In the genomic region with DNA sequence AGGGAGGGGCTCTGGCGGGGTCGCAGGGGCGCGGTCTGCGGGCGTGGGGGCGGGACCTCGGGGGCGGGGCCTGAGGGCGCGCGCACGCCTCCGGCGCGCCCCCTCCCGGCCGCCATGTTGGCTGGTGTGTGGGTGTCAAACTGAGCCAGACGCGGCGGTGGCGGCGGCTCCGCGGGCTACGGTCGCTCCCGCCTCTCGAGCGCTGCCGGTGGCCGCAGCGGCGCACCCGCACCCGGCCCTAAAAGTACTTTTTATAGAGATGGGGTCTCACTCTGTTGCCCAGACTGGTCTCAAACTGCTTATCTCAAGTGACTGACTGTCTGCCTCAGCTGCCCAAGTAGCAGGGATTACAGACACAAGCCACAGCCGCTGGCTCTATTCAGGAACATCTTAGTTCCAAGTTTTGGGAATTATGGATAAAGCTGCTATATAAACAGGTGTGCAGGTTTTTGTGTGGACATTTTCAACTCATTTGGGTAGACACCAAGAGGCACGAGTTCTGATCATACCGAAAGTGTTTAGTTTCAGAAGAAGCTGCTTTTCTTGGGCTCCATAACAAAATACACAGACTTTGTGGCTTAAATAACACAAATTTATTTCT, we compare ENCODE assay signal across 8 cellular contexts. TPM values are rescaled to one million over a fixed set of nuclear protein-coding genes. Genes with fewer than 3 reads are reported as not detected.
DNase-seq lines count a peak whose midpoint lies in the region; ATAC-seq and TF ChIP-seq lines count a peak whose summit lies in the region.
"Not testable (repeated sequence)": the region's sequence is repeated elsewhere in the genome, so short reads cannot be mapped to it uniquely, and the experiment has no call there.

No MANE protein-coding gene starts in this region.

- 0% methylated on average over 3 of the region's 39 CpGs for WGBS in SK-N-SH (ENCODE audit: low lambda C conversion rate)

- not testable (repeated sequence) for TF ChIP-seq EP300 in SK-N-SH (IDR thresholded peaks at IDR 0.05; ENCODE audit: borderline replicate concordance in 1 of 2, low read depth in 1 of 2, low read length in 1 of 2)

- H2AFZ ChIP-seq in SK-N-SH (ENCODE audit: low read depth): peak overlapping the region; percentile 51; the same call in 1 of the 2 replicates

- not testable (repeated sequence) for H3K4me1 ChIP-seq in CD8-positive, alpha-beta memory T cell (ENCODE audit: insufficient read depth, low read length); SK-N-SH (ENCODE audit: control insufficient read depth in 1 of 2, insufficient read depth in 2 of 2, low read depth in 1 of 2, low read length in 1 of 2); naive thymus-derived CD4-positive, alpha-beta T cell (ENCODE audit: control insufficient read depth in 2 of 2, insufficient read depth in 2 of 2, low read length in 2 of 2)

- H3K79me2 ChIP-seq in SK-N-SH (ENCODE audit: insufficient read depth): not testable (repeated sequence)

- H3K4me3 ChIP-seq in CD8-positive, alpha-beta memory T cell (ENCODE audit: low read length): not testable (repeated sequence)
- H3K4me3 ChIP-seq in SK-N-SH (ENCODE audit: low read depth in 2 of 2, low read length in 1 of 2): peak overlapping the region; percentile 34 to 86
- H3K4me3 ChIP-seq in fibroblast of the aortic adventitia (ENCODE audit: low read depth, low read length): peak overlapping the region; percentile 54
- H3K4me3 ChIP-seq in naive thymus-derived CD4-positive, alpha-beta T cell (ENCODE audit: low read length): peak overlapping the region; percentile 47

- H3K4me2 ChIP-seq in SK-N-SH: peak overlapping the region; percentile 81

- H3K9me3 Mint-ChIP-seq in CD8-positive, alpha-beta memory T cell; activated naive CD4-positive, alpha-beta T cell treated with anti-CD3 and anti-CD28 coated beads for 36 hours; naive thymus-derived CD4-positive, alpha-beta T cell: not testable (repeated sequence)

- CTCF ChIA-PET in CD8-positive, alpha-beta memory T cell (lab: Charles Lee); SK-N-SH (lab: Yijun Ruan, JAX); activated naive CD4-positive, alpha-beta T cell treated with anti-CD3 and anti-CD28 coated beads for 36 hours (lab: Charles Lee); naive thymus-derived CD4-positive, alpha-beta T cell (lab: Charles Lee): not testable (repeated sequence)

- intact Hi-C loops in activated naive CD4-positive, alpha-beta T cell treated with anti-CD3 and anti-CD28 coated beads for 36 hours (cut with micrococcal nuclease); naive thymus-derived CD4-positive, alpha-beta T cell (cut with micrococcal nuclease): not testable (repeated sequence)

- H3K9ac ChIP-seq in SK-N-SH: peak overlapping the region; percentile 59; the same call in 1 of the 2 replicates

- DNase-seq in CD8-positive, alpha-beta memory T cell: peak; percentile 46 to 69 (median 58)
- DNase-seq in SK-N-SH: not testable (repeated sequence)
- peak; percentile 56 for DNase-seq in activated naive CD4-positive, alpha-beta T cell treated with anti-CD3 and anti-CD28 coated beads for 36 hours
- peak; percentile 63 for DNase-seq in fibroblast of the aortic adventitia (ENCODE audit: low read depth)
- peak; percentile 37 to 83 (median 61) for DNase-seq in naive thymus-derived CD4-positive, alpha-beta T cell
- DNase-seq in stimulated activated CD4-positive, alpha-beta T cell treated with anti-CD3 and anti-CD28 coated beads, TNF-alpha, amount 100 ng/mL, for 1 hour (ENCODE audit: low read depth in 3 of 3, low spot score in 1 of 3): peak in 2 of 3 donors; percentile 12 to 41

- TF ChIP-seq CTCF in SK-N-SH (IDR thresholded peaks at IDR 0.05) (peak; percentile 54), fibroblast of the aortic adventitia (IDR thresholded peaks at IDR 0.05; ENCODE audit: insufficient read depth, low read length) (peak; percentile 18)

- not testable (repeated sequence) for H3F3A ChIP-seq in SK-N-SH (replicated peaks; ENCODE audit: insufficient read depth)

- TF ChIP-seq RAD21 in SK-N-SH (IDR thresholded peaks at IDR 0.05; ENCODE audit: low read length): not testable (repeated sequence)

- not testable (repeated sequence) for H3K4me1 Mint-ChIP-seq in CD8-positive, alpha-beta memory T cell; activated naive CD4-positive, alpha-beta T cell treated with anti-CD3 and anti-CD28 coated beads for 36 hours (ENCODE audit: low read depth); naive thymus-derived CD4-positive, alpha-beta T cell

- not testable (repeated sequence) for H3K9me2 ChIP-seq in SK-N-SH

- not testable (repeated sequence) for H3K27me3 ChIP-seq in CD8-positive, alpha-beta memory T cell (ENCODE audit: insufficient read depth, low read length, poor library complexity, severe bottlenecking); SK-N-SH (ENCODE audit: insufficient read depth); naive thymus-derived CD4-positive, alpha-beta T cell (ENCODE audit: control insufficient read depth in 2 of 2, insufficient read depth in 2 of 2, low read length in 2 of 2)

- H3K27me3 Mint-ChIP-seq in CD8-positive, alpha-beta memory T cell; activated naive CD4-positive, alpha-beta T cell treated with anti-CD3 and anti-CD28 coated beads for 36 hours (ENCODE audit: low read depth); naive thymus-derived CD4-positive, alpha-beta T cell: not testable (repeated sequence)

- not testable (repeated sequence) for H3K36me3 ChIP-seq in CD8-positive, alpha-beta memory T cell (ENCODE audit: insufficient read depth, low read length); SK-N-SH (replicated peaks in 1 of 2; ENCODE audit: control insufficient read depth in 1 of 2, insufficient read depth in 2 of 2, low read length in 1 of 2); naive thymus-derived CD4-positive, alpha-beta T cell (ENCODE audit: control insufficient read depth in 2 of 3, insufficient read depth in 3 of 3, low read length in 3 of 3)

- not testable (repeated sequence) for H4K20me1 ChIP-seq in SK-N-SH (ENCODE audit: insufficient read depth)

- ATAC-seq in GM19468 (IDR thresholded peaks at IDR 0.05; ENCODE audit: extremely low read depth, unreplicated experiment) (peak; percentile 73), HG03175 (IDR thresholded peaks at IDR 0.05; ENCODE audit: unreplicated experiment) (peak; percentile 72)
- ATAC-seq in naive thymus-derived CD4-positive, alpha-beta T cell: peak; percentile 86

- H3K36me3 Mint-ChIP-seq in CD8-positive, alpha-beta memory T cell; activated naive CD4-positive, alpha-beta T cell treated with anti-CD3 and anti-CD28 coated beads for 36 hours (ENCODE audit: low read depth); naive thymus-derived CD4-positive, alpha-beta T cell: not testable (repeated sequence)

- H3K27ac ChIP-seq in CD8-positive, alpha-beta memory T cell (ENCODE audit: low read depth, low read length): not testable (repeated sequence)
- H3K27ac ChIP-seq in SK-N-SH (ENCODE audit: low read depth in 2 of 2, low read length in 1 of 2): peak overlapping the region; percentile 69 to 77; a peak in 3 of 4 replicates
- H3K27ac ChIP-seq in naive thymus-derived CD4-positive, alpha-beta T cell (ENCODE audit: low read depth, low read length): peak overlapping the region; percentile 41

- POLR2A ChIA-PET in CD8-positive, alpha-beta memory T cell (lab: Charles Lee); SK-N-SH (lab: Yijun Ruan, JAX); naive thymus-derived CD4-positive, alpha-beta T cell (lab: Charles Lee): not testable (repeated sequence)

- peak overlapping the region; percentile 74 to 90 (median 86) for H3K4me3 Mint-ChIP-seq in CD8-positive, alpha-beta memory T cell
- H3K4me3 Mint-ChIP-seq in activated naive CD4-positive, alpha-beta T cell treated with anti-CD3 and anti-CD28 coated beads for 36 hours: peak overlapping the region; percentile 77
- H3K4me3 Mint-ChIP-seq in naive thymus-derived CD4-positive, alpha-beta T cell: peak overlapping the region; percentile 66 to 84 (median 76)

- peak overlapping the region in 6 of 8 donors; percentile 48 to 97 (median 84) for H3K27ac Mint-ChIP-seq in CD8-positive, alpha-beta memory T cell
- peak overlapping the region; percentile 73 for H3K27ac Mint-ChIP-seq in activated naive CD4-positive, alpha-beta T cell treated with anti-CD3 and anti-CD28 coated beads for 36 hours
- H3K27ac Mint-ChIP-seq in naive thymus-derived CD4-positive, alpha-beta T cell: peak overlapping the region in 6 of 9 donors; percentile 34 to 81 (median 73)

- not testable (repeated sequence) for H3K9me3 ChIP-seq in CD8-positive, alpha-beta memory T cell (ENCODE audit: low read length); SK-N-SH; naive thymus-derived CD4-positive, alpha-beta T cell (ENCODE audit: control insufficient read depth in 2 of 3, low read length in 3 of 3)

RNA-seq across cellular contexts. Expression of a gene that starts 16.2 kb away (rescaled TPM):
- total RNA-seq in CD8-positive, alpha-beta memory T cell: 1 to 10 TPM; 2.6 to 3.7 TPM
- polyA plus RNA-seq in CD8-positive, alpha-beta memory T cell: 1.1 TPM
- polyA plus RNA-seq in SK-N-SH (2012; rRNA removed): not detected in 2 replicates
- polyA plus RNA-seq in SK-N-SH (2012; cell fraction: cytosol; rRNA removed): 0.04 TPM in 1 of 2 replicates, not detected in the other
- polyA plus RNA-seq in SK-N-SH (2012; cell fraction: nucleus; rRNA removed): 0.41 and 0.61 TPM in 2 replicates
- total RNA-seq in activated naive CD4-positive, alpha-beta T cell treated with anti-CD3 and anti-CD28 coated beads for 36 hours: 1 to 10 TPM; 3.0 to 3.4 TPM
- total RNA-seq in fibroblast of the aortic adventitia (ENCODE audit: low replicate concordance): not detected in 2 replicates
- total RNA-seq in naive thymus-derived CD4-positive, alpha-beta T cell: 100 to 1,000 TPM in 2 of 5 experiments, 10 to 100 TPM in 3; 25.1 to 105 (median 32.8) TPM
- polyA plus RNA-seq in naive thymus-derived CD4-positive, alpha-beta T cell: 1 to 10 TPM; 3.9 TPM

Comparison
In these comparisons a context has a peak if more than half of its experiments do, and no peak if none do; other contexts are left out.
1. RNA of a gene that starts 16.2 kb away (total RNA-seq): 25.1 to 105 TPM in naive thymus-derived CD4-positive, alpha-beta T cell; 2.6 to 3.7 TPM in CD8-positive, alpha-beta memory T cell, 3.0 to 3.4 TPM in activated naive CD4-positive, alpha-beta T cell treated with anti-CD3 and anti-CD28 coated beads for 36 hours and not detected in fibroblast of the aortic adventitia; every median in the first group is over 4 times any median in the second.
2. Peak in every context shown above with its lines, with median percentiles within 50 percentile points of each other: H3K27ac Mint-ChIP-seq, H3K4me3 Mint-ChIP-seq and ATAC-seq.